In the genomic region with DNA sequence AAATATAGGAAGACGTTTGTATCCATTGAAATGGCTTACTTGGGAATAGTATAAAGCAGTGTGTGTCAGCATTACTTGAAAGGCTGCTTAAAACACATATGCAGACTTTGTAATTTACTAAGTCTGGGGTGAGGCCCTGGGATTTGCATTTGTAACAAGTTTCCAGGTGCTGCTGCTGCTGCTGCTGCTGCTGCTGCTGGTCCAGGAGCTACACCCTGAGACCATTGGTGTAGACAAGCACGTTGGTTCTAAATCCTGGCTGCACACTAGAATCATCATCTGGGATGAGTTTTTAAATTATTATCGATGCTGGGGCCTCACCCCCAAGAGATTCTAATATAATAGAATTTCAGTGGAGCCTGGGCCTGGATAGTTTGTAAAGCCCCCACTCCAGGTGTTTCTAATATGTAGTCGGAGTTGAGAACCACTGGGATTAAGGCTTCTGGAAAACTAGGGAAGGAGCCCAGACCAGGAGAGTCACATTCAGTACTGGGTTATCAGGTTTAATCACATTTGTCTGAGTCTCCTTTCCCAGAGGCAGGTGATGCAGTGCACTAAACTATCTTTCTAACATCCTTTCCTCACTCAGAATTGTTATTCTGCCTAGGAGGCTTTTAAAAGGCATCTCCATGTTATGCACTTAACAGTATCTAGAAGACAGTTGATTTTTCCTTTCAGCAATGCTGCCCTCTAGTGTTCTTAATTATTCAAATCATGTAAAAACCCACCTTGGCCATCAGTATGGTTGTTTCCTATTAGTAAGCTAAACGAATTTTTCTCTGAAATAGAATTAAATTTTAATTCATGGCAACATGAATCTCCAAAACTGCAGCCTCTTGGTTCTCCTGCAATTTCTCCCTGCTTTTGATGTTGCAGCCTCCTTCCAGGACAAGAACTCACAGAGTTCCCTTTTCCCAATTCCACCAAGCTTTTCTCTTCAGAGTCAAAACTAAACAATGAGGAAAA, we compare ENCODE assay signal across 1 cellular context.
TF ChIP-seq lines count a peak whose summit lies in the region.

No MANE protein-coding gene starts in this region.

TF ChIP-seq in GM12878, 131 proteins besides CTCF, POLR2A, EP300 and RAD21 (continued from another document):
- TF ChIP-seq, protein P1, sequence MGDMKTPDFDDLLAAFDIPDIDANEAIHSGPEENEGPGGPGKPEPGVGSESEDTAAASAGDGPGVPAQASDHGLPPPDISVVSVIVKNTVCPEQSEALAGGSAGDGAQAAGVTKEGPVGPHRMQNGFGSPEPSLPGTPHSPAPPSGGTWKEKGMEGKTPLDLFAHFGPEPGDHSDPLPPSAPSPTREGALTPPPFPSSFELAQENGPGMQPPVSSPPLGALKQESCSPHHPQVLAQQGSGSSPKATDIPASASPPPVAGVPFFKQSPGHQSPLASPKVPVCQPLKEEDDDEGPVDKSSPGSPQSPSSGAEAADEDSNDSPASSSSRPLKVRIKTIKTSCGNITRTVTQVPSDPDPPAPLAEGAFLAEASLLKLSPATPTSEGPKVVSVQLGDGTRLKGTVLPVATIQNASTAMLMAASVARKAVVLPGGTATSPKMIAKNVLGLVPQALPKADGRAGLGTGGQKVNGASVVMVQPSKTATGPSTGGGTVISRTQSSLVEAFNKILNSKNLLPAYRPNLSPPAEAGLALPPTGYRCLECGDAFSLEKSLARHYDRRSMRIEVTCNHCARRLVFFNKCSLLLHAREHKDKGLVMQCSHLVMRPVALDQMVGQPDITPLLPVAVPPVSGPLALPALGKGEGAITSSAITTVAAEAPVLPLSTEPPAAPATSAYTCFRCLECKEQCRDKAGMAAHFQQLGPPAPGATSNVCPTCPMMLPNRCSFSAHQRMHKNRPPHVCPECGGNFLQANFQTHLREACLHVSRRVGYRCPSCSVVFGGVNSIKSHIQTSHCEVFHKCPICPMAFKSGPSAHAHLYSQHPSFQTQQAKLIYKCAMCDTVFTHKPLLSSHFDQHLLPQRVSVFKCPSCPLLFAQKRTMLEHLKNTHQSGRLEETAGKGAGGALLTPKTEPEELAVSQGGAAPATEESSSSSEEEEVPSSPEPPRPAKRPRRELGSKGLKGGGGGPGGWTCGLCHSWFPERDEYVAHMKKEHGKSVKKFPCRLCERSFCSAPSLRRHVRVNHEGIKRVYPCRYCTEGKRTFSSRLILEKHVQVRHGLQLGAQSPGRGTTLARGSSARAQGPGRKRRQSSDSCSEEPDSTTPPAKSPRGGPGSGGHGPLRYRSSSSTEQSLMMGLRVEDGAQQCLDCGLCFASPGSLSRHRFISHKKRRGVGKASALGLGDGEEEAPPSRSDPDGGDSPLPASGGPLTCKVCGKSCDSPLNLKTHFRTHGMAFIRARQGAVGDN (IDR thresholded peaks at IDR 0.05): no peak
- no peak for TF ChIP-seq RUNX3 (IDR thresholded peaks at IDR 0.05; ENCODE audit: low read length)
- TF ChIP-seq, protein P2, sequence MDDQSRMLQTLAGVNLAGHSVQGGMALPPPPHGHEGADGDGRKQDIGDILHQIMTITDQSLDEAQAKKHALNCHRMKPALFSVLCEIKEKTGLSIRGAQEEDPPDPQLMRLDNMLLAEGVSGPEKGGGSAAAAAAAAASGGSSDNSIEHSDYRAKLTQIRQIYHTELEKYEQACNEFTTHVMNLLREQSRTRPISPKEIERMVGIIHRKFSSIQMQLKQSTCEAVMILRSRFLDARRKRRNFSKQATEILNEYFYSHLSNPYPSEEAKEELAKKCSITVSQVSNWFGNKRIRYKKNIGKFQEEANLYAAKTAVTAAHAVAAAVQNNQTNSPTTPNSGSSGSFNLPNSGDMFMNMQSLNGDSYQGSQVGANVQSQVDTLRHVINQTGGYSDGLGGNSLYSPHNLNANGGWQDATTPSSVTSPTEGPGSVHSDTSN (IDR thresholded peaks at IDR 0.05; ENCODE audit: insufficient replicate concordance, low read depth, low read length): no peak
- TF ChIP-seq, protein P3, sequence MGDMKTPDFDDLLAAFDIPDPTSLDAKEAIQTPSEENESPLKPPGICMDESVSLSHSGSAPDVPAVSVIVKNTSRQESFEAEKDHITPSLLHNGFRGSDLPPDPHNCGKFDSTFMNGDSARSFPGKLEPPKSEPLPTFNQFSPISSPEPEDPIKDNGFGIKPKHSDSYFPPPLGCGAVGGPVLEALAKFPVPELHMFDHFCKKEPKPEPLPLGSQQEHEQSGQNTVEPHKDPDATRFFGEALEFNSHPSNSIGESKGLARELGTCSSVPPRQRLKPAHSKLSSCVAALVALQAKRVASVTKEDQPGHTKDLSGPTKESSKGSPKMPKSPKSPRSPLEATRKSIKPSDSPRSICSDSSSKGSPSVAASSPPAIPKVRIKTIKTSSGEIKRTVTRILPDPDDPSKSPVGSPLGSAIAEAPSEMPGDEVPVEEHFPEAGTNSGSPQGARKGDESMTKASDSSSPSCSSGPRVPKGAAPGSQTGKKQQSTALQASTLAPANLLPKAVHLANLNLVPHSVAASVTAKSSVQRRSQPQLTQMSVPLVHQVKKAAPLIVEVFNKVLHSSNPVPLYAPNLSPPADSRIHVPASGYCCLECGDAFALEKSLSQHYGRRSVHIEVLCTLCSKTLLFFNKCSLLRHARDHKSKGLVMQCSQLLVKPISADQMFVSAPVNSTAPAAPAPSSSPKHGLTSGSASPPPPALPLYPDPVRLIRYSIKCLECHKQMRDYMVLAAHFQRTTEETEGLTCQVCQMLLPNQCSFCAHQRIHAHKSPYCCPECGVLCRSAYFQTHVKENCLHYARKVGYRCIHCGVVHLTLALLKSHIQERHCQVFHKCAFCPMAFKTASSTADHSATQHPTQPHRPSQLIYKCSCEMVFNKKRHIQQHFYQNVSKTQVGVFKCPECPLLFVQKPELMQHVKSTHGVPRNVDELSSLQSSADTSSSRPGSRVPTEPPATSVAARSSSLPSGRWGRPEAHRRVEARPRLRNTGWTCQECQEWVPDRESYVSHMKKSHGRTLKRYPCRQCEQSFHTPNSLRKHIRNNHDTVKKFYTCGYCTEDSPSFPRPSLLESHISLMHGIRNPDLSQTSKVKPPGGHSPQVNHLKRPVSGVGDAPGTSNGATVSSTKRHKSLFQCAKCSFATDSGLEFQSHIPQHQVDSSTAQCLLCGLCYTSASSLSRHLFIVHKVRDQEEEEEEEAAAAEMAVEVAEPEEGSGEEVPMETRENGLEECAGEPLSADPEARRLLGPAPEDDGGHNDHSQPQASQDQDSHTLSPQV (IDR thresholded peaks at IDR 0.05): no peak
- peak; percentile 56; the same call in 2 of the 3 replicates for TF ChIP-seq POU2F2 (IDR thresholded peaks at IDR 0.05; ENCODE audit: borderline replicate concordance, low read depth, low read length)
- no peak for TF ChIP-seq NFYA (IDR thresholded peaks at IDR 0.05; ENCODE audit: borderline replicate concordance, low read depth, low read length)
